Comparison of ENCODE assay signal across 1 cellular context in the genomic region with DNA sequence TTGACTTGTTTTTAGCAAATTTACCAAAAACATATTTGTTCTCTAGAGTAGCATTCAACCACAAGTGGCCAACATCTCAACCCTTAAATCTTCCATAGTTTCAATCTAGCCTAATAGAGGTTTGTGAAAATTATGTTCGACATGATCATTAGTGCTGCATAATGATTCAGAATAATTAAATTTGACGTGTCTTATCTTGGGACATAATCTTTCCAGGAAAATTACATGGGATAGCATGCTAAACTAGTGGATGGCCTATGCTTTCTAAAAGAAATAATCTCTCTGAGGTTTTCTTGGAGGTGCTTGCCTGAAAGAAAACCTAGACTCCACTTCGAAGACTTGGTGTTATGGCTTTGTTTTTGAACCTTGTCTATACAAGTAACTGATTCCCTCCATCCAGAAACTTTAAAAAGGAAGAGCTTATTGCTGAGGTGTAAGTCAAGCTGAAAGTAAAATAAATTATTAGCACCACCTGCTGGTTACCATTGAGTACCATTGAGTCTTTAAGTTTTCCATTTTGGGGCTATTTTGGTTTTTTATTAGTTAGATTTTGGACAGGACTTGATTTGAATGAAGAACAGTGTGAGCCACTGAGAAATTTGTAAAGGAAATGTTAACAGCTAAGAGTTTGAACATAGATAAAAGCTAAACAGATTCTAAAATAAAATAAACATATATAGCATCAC.
TF ChIP-seq lines count a peak whose summit lies in the region.

No MANE protein-coding gene starts in this region.

TF ChIP-seq in HepG2, 621 proteins besides CTCF, POLR2A, EP300 and RAD21 (continued from another document):
- TF ChIP-seq, protein P1, sequence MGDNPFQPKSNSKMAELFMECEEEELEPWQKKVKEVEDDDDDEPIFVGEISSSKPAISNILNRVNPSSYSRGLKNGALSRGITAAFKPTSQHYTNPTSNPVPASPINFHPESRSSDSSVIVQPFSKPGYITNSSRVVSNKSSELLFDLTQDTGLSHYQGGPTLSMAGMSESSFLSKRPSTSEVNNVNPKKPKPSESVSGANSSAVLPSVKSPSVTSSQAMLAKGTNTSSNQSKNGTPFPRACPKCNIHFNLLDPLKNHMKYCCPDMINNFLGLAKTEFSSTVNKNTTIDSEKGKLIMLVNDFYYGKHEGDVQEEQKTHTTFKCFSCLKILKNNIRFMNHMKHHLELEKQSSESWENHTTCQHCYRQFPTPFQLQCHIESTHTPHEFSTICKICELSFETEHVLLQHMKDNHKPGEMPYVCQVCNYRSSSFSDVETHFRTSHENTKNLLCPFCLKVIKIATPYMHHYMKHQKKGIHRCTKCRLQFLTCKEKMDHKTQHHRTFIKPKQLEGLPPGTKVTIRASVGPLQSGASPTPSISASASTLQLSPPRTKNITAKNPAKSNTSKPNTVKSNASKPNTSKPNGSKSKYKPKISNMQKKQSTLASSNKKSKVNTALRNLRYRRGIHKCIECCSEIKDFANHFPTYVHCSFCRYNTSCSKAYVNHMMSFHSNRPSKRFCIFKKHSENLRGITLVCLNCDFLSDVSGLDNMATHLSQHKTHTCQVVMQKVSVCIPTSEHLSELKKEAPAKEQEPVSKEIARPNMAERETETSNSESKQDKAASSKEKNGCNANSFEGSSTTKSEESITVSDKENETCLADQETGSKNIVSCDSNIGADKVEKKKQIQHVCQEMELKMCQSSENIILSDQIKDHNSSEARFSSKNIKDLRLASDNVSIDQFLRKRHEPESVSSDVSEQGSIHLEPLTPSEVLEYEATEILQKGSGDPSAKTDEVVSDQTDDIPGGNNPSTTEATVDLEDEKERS (CRISPR knock-in tag; IDR thresholded peaks at IDR 0.05): no peak
TF ChIP-seq in HepG2: peak in this region for 6.
